1 cellular context compared by ENCODE assay signal in the genomic region with DNA sequence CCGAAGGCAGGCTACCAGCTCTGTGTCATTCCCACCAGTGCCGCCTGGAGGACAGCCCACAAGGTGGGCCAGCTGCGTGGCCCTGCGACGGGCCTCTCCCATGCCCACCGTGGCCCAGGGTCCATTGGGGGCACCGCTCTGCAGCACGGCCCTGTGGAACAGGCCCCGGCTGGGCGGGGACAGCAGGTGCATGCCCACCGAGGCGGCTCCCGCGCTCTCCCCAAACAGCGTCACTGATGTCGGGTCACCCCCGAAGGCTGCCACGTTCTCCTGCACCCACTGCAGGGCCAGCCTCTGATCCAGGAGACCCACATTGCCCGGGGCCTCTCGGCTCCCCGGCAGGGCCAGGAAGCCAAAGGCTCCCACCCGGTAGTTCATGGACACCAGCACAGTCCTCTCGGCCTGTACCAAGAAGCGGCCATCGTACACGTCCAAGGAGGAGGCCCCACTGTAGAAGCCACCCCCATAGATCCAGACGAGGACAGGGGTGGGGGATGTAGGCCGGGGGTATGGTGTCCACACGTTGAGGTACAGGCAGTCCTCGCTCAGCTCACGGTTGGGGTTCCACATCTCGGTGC.
TF ChIP-seq lines count a peak whose summit lies in the region.

No MANE protein-coding gene starts in this region.

TF ChIP-seq in HepG2, 621 proteins besides CTCF, POLR2A, EP300 and RAD21:
- TF ChIP-seq SRSF4 (IDR thresholded peaks at IDR 0.05; ENCODE audit: low read depth, low read length, poor library complexity, severe bottlenecking) (no peak), ZNF34 (CRISPR knock-in tag; IDR thresholded peaks at IDR 0.05; ENCODE audit: borderline replicate concordance) (no peak), XRCC5 (optimal IDR thresholded peaks at IDR 0.05; ENCODE audit: low read length) (peak; percentile 13), ZNF768 (CRISPR knock-in tag; IDR thresholded peaks at IDR 0.05) (peak; percentile 27; the same call in 1 of the 2 replicates), ZNF558 (CRISPR knock-in tag; IDR thresholded peaks at IDR 0.05; ENCODE audit: borderline replicate concordance) (no peak), JUN (CRISPR knock-in tag; IDR thresholded peaks at IDR 0.05) (no peak), ZNF17 (CRISPR knock-in tag; IDR thresholded peaks at IDR 0.05) (no peak), ZC3H13 (CRISPR knock-in tag; IDR thresholded peaks at IDR 0.05) (no peak), CCAR2 (optimal IDR thresholded peaks at IDR 0.05; ENCODE audit: low read depth, low read length) (no peak), TMF1 (CRISPR knock-in tag; IDR thresholded peaks at IDR 0.05; ENCODE audit: low read depth) (no peak), ZNF790 (CRISPR knock-in tag; IDR thresholded peaks at IDR 0.05; ENCODE audit: borderline replicate concordance) (no peak), HOXD1 (CRISPR knock-in tag; IDR thresholded peaks at IDR 0.05) (no peak), MAFG (CRISPR knock-in tag; IDR thresholded peaks at IDR 0.05) (no peak)
- TF ChIP-seq, protein P1, sequence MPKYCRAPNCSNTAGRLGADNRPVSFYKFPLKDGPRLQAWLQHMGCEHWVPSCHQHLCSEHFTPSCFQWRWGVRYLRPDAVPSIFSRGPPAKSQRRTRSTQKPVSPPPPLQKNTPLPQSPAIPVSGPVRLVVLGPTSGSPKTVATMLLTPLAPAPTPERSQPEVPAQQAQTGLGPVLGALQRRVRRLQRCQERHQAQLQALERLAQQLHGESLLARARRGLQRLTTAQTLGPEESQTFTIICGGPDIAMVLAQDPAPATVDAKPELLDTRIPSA (CRISPR knock-in tag; IDR thresholded peaks at IDR 0.05; ENCODE audit: borderline replicate concordance) = no peak
- TF ChIP-seq, protein P2, sequence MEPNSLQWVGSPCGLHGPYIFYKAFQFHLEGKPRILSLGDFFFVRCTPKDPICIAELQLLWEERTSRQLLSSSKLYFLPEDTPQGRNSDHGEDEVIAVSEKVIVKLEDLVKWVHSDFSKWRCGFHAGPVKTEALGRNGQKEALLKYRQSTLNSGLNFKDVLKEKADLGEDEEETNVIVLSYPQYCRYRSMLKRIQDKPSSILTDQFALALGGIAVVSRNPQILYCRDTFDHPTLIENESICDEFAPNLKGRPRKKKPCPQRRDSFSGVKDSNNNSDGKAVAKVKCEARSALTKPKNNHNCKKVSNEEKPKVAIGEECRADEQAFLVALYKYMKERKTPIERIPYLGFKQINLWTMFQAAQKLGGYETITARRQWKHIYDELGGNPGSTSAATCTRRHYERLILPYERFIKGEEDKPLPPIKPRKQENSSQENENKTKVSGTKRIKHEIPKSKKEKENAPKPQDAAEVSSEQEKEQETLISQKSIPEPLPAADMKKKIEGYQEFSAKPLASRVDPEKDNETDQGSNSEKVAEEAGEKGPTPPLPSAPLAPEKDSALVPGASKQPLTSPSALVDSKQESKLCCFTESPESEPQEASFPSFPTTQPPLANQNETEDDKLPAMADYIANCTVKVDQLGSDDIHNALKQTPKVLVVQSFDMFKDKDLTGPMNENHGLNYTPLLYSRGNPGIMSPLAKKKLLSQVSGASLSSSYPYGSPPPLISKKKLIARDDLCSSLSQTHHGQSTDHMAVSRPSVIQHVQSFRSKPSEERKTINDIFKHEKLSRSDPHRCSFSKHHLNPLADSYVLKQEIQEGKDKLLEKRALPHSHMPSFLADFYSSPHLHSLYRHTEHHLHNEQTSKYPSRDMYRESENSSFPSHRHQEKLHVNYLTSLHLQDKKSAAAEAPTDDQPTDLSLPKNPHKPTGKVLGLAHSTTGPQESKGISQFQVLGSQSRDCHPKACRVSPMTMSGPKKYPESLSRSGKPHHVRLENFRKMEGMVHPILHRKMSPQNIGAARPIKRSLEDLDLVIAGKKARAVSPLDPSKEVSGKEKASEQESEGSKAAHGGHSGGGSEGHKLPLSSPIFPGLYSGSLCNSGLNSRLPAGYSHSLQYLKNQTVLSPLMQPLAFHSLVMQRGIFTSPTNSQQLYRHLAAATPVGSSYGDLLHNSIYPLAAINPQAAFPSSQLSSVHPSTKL (CRISPR knock-in tag; IDR thresholded peaks at IDR 0.05) = no peak
- TF ChIP-seq, protein P3, sequence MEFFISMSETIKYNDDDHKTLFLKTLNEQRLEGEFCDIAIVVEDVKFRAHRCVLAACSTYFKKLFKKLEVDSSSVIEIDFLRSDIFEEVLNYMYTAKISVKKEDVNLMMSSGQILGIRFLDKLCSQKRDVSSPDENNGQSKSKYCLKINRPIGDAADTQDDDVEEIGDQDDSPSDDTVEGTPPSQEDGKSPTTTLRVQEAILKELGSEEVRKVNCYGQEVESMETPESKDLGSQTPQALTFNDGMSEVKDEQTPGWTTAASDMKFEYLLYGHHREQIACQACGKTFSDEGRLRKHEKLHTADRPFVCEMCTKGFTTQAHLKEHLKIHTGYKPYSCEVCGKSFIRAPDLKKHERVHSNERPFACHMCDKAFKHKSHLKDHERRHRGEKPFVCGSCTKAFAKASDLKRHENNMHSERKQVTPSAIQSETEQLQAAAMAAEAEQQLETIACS (CRISPR knock-in tag; IDR thresholded peaks at IDR 0.05) = no peak
- TF ChIP-seq, protein P4, sequence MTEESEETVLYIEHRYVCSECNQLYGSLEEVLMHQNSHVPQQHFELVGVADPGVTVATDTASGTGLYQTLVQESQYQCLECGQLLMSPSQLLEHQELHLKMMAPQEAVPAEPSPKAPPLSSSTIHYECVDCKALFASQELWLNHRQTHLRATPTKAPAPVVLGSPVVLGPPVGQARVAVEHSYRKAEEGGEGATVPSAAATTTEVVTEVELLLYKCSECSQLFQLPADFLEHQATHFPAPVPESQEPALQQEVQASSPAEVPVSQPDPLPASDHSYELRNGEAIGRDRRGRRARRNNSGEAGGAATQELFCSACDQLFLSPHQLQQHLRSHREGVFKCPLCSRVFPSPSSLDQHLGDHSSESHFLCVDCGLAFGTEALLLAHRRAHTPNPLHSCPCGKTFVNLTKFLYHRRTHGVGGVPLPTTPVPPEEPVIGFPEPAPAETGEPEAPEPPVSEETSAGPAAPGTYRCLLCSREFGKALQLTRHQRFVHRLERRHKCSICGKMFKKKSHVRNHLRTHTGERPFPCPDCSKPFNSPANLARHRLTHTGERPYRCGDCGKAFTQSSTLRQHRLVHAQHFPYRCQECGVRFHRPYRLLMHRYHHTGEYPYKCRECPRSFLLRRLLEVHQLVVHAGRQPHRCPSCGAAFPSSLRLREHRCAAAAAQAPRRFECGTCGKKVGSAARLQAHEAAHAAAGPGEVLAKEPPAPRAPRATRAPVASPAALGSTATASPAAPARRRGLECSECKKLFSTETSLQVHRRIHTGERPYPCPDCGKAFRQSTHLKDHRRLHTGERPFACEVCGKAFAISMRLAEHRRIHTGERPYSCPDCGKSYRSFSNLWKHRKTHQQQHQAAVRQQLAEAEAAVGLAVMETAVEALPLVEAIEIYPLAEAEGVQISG (CRISPR knock-in tag; IDR thresholded peaks at IDR 0.05) = no peak
- TF ChIP-seq, protein P5, sequence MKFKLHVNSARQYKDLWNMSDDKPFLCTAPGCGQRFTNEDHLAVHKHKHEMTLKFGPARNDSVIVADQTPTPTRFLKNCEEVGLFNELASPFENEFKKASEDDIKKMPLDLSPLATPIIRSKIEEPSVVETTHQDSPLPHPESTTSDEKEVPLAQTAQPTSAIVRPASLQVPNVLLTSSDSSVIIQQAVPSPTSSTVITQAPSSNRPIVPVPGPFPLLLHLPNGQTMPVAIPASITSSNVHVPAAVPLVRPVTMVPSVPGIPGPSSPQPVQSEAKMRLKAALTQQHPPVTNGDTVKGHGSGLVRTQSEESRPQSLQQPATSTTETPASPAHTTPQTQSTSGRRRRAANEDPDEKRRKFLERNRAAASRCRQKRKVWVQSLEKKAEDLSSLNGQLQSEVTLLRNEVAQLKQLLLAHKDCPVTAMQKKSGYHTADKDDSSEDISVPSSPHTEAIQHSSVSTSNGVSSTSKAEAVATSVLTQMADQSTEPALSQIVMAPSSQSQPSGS (CRISPR knock-in tag; IDR thresholded peaks at IDR 0.05) = no peak
